ENCODE assay signal across 33 cellular contexts in the genomic region with DNA sequence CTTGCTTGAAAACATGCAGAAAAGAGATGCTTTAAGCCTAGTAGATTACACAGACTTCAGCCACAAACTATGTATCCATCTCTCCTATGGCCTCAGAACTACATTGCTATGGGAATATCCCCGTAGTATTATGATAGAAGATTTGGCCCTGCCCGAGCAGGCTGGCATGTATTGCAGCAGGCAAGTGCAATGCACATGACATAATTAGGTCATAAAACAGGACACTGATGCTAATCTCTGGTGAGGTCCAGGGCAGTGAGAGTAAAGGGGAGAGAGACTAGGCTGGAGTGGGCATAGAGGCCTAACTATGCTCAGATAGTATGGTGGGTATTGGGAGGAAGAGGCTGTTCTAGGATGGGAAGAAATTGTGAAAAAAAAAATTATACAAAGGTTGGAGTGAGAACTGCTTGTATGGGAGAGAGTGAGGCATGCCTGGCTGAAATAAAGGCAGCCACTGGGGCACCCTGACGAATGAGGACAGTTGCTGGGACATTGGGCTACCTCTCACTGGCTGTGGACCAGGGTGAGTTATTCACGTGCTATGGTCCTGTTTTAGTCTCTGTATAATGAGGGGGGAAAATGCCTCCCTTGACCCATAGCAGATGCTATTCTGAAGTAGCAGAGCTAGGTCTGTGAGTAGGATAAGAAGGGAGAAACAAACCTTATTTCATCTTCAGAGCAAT. TPM values are rescaled to one million over a fixed set of nuclear protein-coding genes. Genes with fewer than 3 reads are reported as not detected.
DNase-seq lines count a peak whose midpoint lies in the region; ATAC-seq and TF ChIP-seq lines count a peak whose summit lies in the region.
"Had no signal": no experiment of that assay in that cellular context is flagged by ENCODE, and none has a peak within 500 bp of the region (broad histone marks: within the 10 kb centered on the region; RNA-seq: fewer than 3 reads in every experiment).

No MANE protein-coding gene starts in this region.

- H3K4me1 ChIP-seq in BE2C (no peaks in the 10 kb centered on the region), SK-N-SH (ENCODE audit: control insufficient read depth in 1 of 2, insufficient read depth in 2 of 2, low read depth in 1 of 2, low read length in 1 of 2) (peaks cover 0 to 16% of the 10 kb centered on the region in 2 experiments; a peak in 2 of 4 replicates), heart right ventricle (peaks cover 0 to 34% (median 14%) of the 10 kb centered on the region in 9 donors), endodermal cell (ENCODE audit: control insufficient read depth, insufficient read depth, low read length) (no peaks in the 10 kb centered on the region)

- H3K4me1 Mint-ChIP-seq in osteocyte (ENCODE audit: unreplicated experiment) (peaks cover 46% of the 10 kb centered on the region), endodermal cell (peaks cover 8% of the 10 kb centered on the region)

- no peak overlapping the region for H3K4me3 Mint-ChIP-seq in osteocyte (ENCODE audit: unreplicated experiment)
- H3K4me3 Mint-ChIP-seq in endodermal cell = no peak overlapping the region
- H3K4me3 Mint-ChIP-seq: activated naive CD8-positive, alpha-beta T cell treated with anti-CD3 and anti-CD28 coated beads for 36 hours; CD4-positive, CD25-positive, alpha-beta regulatory T cell had no signal

- H3K27ac ChIP-seq in SK-N-SH (ENCODE audit: low read depth in 2 of 2, low read length in 1 of 2) (peak overlapping the region in 1 of 2 experiments; percentile 67; a peak in 2 of 4 replicates), heart right ventricle (peak overlapping the region in 3 of 10 donors; percentile 13 to 41 (median 35)), endodermal cell (ENCODE audit: low read depth, low read length) (no peak overlapping the region)
- H3K27ac ChIP-seq: cardiac muscle cell, testis, WERI-Rb-1 had no signal

- no peaks in the 10 kb centered on the region for H3F3A ChIP-seq in SK-N-SH (replicated peaks; ENCODE audit: insufficient read depth)

- POLR2A ChIA-PET in SK-N-SH (lab: Yijun Ruan, JAX) = no interaction called here

- CTCF ChIA-PET in SK-N-SH (lab: Yijun Ruan, JAX) = interaction anchor here (0.7 to 1.0 kb wide), 3 partner anchors 14 to 46 kb away, joined by 3 to 5 read pairs (median 3); no protein-coding TSS in a partner anchor

- H3K27ac Mint-ChIP-seq in osteocyte (ENCODE audit: unreplicated experiment) (peak overlapping the region; percentile 1), endodermal cell (no peak overlapping the region)
- H3K27ac Mint-ChIP-seq: activated naive CD8-positive, alpha-beta T cell treated with anti-CD3 and anti-CD28 coated beads for 36 hours; CD4-positive, CD25-positive, alpha-beta regulatory T cell had no signal

- H3K4me2 ChIP-seq in SK-N-SH = no peak overlapping the region

- no peak for TF ChIP-seq CTCF in BE2C (IDR thresholded peaks at IDR 0.05; ENCODE audit: low read depth, low read length)
- TF ChIP-seq CTCF in SK-N-SH (IDR thresholded peaks at IDR 0.05) = no peak
- no peak for TF ChIP-seq CTCF in heart right ventricle (IDR thresholded peaks at IDR 0.05)
- TF ChIP-seq CTCF in osteocyte (IDR thresholded peaks at IDR 0.05) = no peak
- TF ChIP-seq CTCF in endodermal cell (conservative IDR thresholded peaks at IDR 0.05) = no peak

- H3K9me3 Mint-ChIP-seq in osteocyte (ENCODE audit: unreplicated experiment) (peaks cover 8% of the 10 kb centered on the region), endodermal cell (peaks cover 34% of the 10 kb centered on the region)

- H3K27me3 ChIP-seq in BE2C = no peaks in the 10 kb centered on the region
- H3K27me3 ChIP-seq in SK-N-SH (ENCODE audit: insufficient read depth) = no peaks in the 10 kb centered on the region
- H3K27me3 ChIP-seq in heart right ventricle = peaks cover 0 to 34% (median 0%) of the 10 kb centered on the region in 7 donors
- H3K27me3 ChIP-seq in endodermal cell (ENCODE audit: control insufficient read depth, insufficient read depth, low read length, poor library complexity, severe bottlenecking) = peaks cover 26% of the 10 kb centered on the region
- H3K27me3 ChIP-seq: testis had no signal

- intact Hi-C loops in heart right ventricle (cut with DNase I) = no loop called here

- WGBS in SK-N-SH (ENCODE audit: low lambda C conversion rate) = 30% methylated on average over 4 of the region's 4 CpGs
- WGBS in heart right ventricle, 2 donors = 54 to 60% methylated on average over 4 of the region's 4 CpGs
- WGBS in endodermal cell (ENCODE audit: insufficient coverage in 1 of 2, insufficient read length in 1 of 2), 2 experiments = 94 to 95% methylated on average over 3 to 4 of the region's 4 CpGs

- H3K36me3 Mint-ChIP-seq in osteocyte (ENCODE audit: unreplicated experiment) (peaks cover 11% of the 10 kb centered on the region), endodermal cell (ENCODE audit: low read depth) (peaks cover 5% of the 10 kb centered on the region)
- H3K36me3 Mint-ChIP-seq: activated naive CD8-positive, alpha-beta T cell treated with anti-CD3 and anti-CD28 coated beads for 36 hours; CD4-positive, CD25-positive, alpha-beta regulatory T cell; naive B cell had no signal

- TF ChIP-seq RAD21 in SK-N-SH (IDR thresholded peaks at IDR 0.05; ENCODE audit: low read length) = peak; percentile 15; the same call in 1 of the 2 replicates

- H3K4me3 ChIP-seq in BE2C (ENCODE audit: low read depth, low read length) (no peak overlapping the region), SK-N-SH (ENCODE audit: low read depth in 2 of 2, low read length in 1 of 2) (no peak overlapping the region), heart right ventricle (no peak overlapping the region), endodermal cell (ENCODE audit: low read length) (no peak overlapping the region)
- H3K4me3 ChIP-seq: A549, cardiac muscle cell had no signal

- H3K27me3 Mint-ChIP-seq in osteocyte (ENCODE audit: unreplicated experiment) (no peaks in the 10 kb centered on the region), endodermal cell (ENCODE audit: insufficient read depth) (peaks cover 46% of the 10 kb centered on the region)

- H3K9me3 ChIP-seq in BE2C (no peaks in the 10 kb centered on the region), SK-N-SH (peaks cover 6% of the 10 kb centered on the region; the same call in 1 of the 2 replicates), heart right ventricle (peaks cover 0 to 11% (median 0%) of the 10 kb centered on the region in 11 donors), endodermal cell (ENCODE audit: control insufficient read depth, low read length) (peaks cover 41% of the 10 kb centered on the region)
- H3K9me3 ChIP-seq: testis had no signal

- H3K36me3 ChIP-seq in BE2C (no peaks in the 10 kb centered on the region), SK-N-SH (replicated peaks in 1 of 2; ENCODE audit: control insufficient read depth in 1 of 2, insufficient read depth in 2 of 2, low read length in 1 of 2) (no peaks in the 10 kb centered on the region), heart right ventricle (no peaks in the 10 kb centered on the region), endodermal cell (ENCODE audit: control insufficient read depth, insufficient read depth, low read length) (no peaks in the 10 kb centered on the region)
- H3K36me3 ChIP-seq: cardiac muscle cell, WERI-Rb-1 had no signal

- TF ChIP-seq EP300 in SK-N-SH (IDR thresholded peaks at IDR 0.05; ENCODE audit: borderline replicate concordance in 1 of 2, low read depth in 1 of 2, low read length in 1 of 2) = peak in 1 of 2 experiments; percentile 58; a peak in 2 of 4 replicates

- H2AFZ ChIP-seq in SK-N-SH (ENCODE audit: low read depth) = no peak overlapping the region

- ATAC-seq in heart right ventricle = peak in 6 of 8 donors; percentile 27 to 74 (median 45)
- no peak for ATAC-seq in GM19395 (IDR thresholded peaks at IDR 0.05; ENCODE audit: unreplicated experiment)
- no peak for ATAC-seq in HG02970 (IDR thresholded peaks at IDR 0.05; ENCODE audit: low FRiP score, unreplicated experiment)
- ATAC-seq: esophagus mucosa; stimulated activated naive CD8-positive, alpha-beta T cell treated with anti-CD3 and anti-CD28 coated beads, Interleukin-15, Interleukin-2, amounts not matched to agents 100 U/mL and 50 U/mL, for 24 hours had no signal

- no peak overlapping the region for H3K9ac ChIP-seq in SK-N-SH
- no peak overlapping the region for H3K9ac ChIP-seq in endodermal cell (ENCODE audit: extremely low read depth, low read length, poor library complexity, severe bottlenecking)

- no peaks in the 10 kb centered on the region for H3K9me2 ChIP-seq in SK-N-SH

- H3K79me2 ChIP-seq in SK-N-SH (ENCODE audit: insufficient read depth) = no peaks in the 10 kb centered on the region

- no peaks in the 10 kb centered on the region for H4K20me1 ChIP-seq in SK-N-SH (ENCODE audit: insufficient read depth)

- peak; percentile 25 for DNase-seq in BE2C
- DNase-seq in SK-N-SH = peak; percentile 82
- no peak for DNase-seq in heart right ventricle
- no peak for DNase-seq in osteocyte (ENCODE audit: extremely low spot score, unreplicated experiment)
- no peak for DNase-seq in NCI-H2227 treated with DMSO at 0.1 percent for 48 hours (lab: John Stamatoyannopoulos, UW)
- DNase-seq in endodermal cell = no peak
- DNase-seq: activated CD4-positive, alpha-beta T cell treated with anti-CD3 and anti-CD28 coated beads for 48 hours; activated CD8-positive, alpha-beta memory T cell treated with anti-CD3 and anti-CD28 coated beads for 24 hours; activated effector memory CD4-positive, alpha-beta T cell treated with Interleukin-2 at 50 U/mL for 16 hours; activated naive CD8-positive, alpha-beta T cell treated with anti-CD3 and anti-CD28 coated beads for 36 hours; activated T-cell treated with anti-CD3 and anti-CD28 coated beads for 4 hours; anterior cingulate cortex; CD4-positive, CD25-positive, alpha-beta regulatory T cell; glutamatergic neuron; islet precursor cell; Kasumi-1; MV-4-11; naive B cell; NCI-H1436 treated with DMSO at 0.1 percent for 48 hours; NCI-H345; NCI-H69; nucleus accumbens; SHP77 treated with DMSO at 0.1 percent for 48 hours; stimulated activated CD4-positive, alpha-beta T cell treated with anti-CD3 and anti-CD28 coated beads, Interleukin-1b, Interleukin-23, amount 100 ng/mL, for 48 hours; stimulated activated naive CD8-positive, alpha-beta T cell treated with anti-CD3 and anti-CD28 coated beads, Interleukin-15, Interleukin-2, amounts not matched to agents 100 U/mL and 50 U/mL, for 24 hours; SW 1271; testis; WERI-Rb-1 had no signal

TF ChIP-seq in SK-N-SH, 30 proteins besides CTCF, POLR2A, EP300 and RAD21 (continues in another document):
- TF ChIP-seq CHD2 (IDR thresholded peaks at IDR 0.05; ENCODE audit: low read length, partially characterized antibody) = peak; percentile 63
- TF ChIP-seq FOXJ3 (CRISPR knock-in tag; IDR thresholded peaks at IDR 0.05) = 0 out of 2 replicates have a peak, but pooled peaks have one; percentile 33
- TF ChIP-seq GATA2 (CRISPR knock-in tag; IDR thresholded peaks at IDR 0.05) = peak; percentile 99

RNA-seq across cellular contexts. Expression of a gene that starts 1.6 kb away (rescaled TPM):
- not detected for polyA plus RNA-seq in BE2C (2012; ENCODE audit: insufficient read depth, insufficient read length, low read depth)
- polyA plus RNA-seq in SK-N-SH (2012; rRNA removed) = not detected in 2 replicates
- polyA plus RNA-seq in SK-N-SH (2012; cell fraction: cytosol; rRNA removed) = not detected in 2 replicates
- 0.01 TPM in 1 of 2 replicates, not detected in the other for polyA plus RNA-seq in SK-N-SH (2012; cell fraction: nucleus; rRNA removed)
- 1 to 10 TPM; 1.5 to 3.7 (median 2.9) TPM for total RNA-seq in heart right ventricle
- 1 to 10 TPM in 1 of 2 donors, under 1 TPM in 1; 0.38 to 1.7 TPM for polyA plus RNA-seq in heart right ventricle
- 70.1 and 78.9 TPM in 2 replicates for total RNA-seq in osteocyte
- 1 to 10 TPM; 1.4 to 1.8 TPM for total RNA-seq in endodermal cell
- 0.32 TPM for polyA plus RNA-seq in endodermal cell (2013, experiment 1 of 2)
- 0.62 TPM for polyA plus RNA-seq in endodermal cell (2013, experiment 2 of 2)
- total RNA-seq: activated naive CD8-positive, alpha-beta T cell treated with anti-CD3 and anti-CD28 coated beads for 36 hours; CD4-positive, CD25-positive, alpha-beta regulatory T cell had no signal
- polyA plus RNA-seq: cardiac muscle cell; CD4-positive, CD25-positive, alpha-beta regulatory T cell had no signal

Comparison
In these comparisons a context has a peak if more than half of its experiments do, and no peak if none do; other contexts are left out.
1. DNase-seq: peak in BE2C (single experiment) and SK-N-SH (single experiment); none in heart right ventricle (0 of 2), osteocyte (single experiment), NCI-H2227 treated with DMSO at 0.1 percent for 48 hours (single experiment) and endodermal cell (single experiment).
2. ATAC-seq: peak in heart right ventricle (6 of 8); none in GM19395 (single experiment) and HG02970 (single experiment).
3. RNA of a gene that starts 1.6 kb away (total RNA-seq): 70.1 to 78.9 TPM in osteocyte; 1.5 to 3.7 TPM in heart right ventricle and 1.4 to 1.8 TPM in endodermal cell; every median in the first group is over 10 times any median in the second.